Comparison of ENCODE assay signal across 1 cellular context in the genomic region with DNA sequence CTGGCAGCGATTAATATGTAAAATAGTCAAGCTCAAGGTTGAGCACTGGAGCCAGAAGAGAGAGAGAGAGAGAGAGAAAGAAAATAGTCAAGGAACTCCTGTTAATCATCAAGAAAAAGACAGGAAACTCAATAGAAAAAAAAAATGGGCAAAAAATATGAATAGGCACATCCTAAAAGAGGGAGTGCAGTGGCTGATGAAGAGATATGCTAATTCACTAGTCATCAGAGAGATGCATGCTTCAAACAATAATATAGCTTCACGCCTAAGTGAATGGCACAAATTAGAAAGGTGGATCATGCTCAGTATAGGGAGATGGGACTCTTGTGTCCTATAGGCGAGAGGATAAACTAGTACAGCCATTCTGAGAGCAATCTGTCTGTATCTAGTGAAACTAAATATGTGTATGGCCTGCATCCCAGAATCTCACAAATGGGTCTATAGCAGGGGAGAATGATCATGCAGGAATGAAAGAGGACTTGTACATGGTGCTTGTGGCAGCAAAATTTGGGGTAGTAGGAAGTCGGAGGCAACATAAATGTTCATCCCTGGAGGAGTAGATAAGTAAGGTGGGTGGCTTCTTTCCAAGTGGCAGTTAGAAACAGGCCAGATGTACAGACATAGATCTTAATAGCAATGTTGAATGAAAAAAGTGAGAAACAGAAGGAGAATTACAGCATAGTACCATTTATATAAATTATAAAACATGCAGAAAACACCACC.
TF ChIP-seq lines count a peak whose summit lies in the region.

No MANE protein-coding gene starts in this region.

TF ChIP-seq in K562, 482 proteins besides CTCF, POLR2A, EP300 and RAD21 (continued from another document and continues in another):
- TF ChIP-seq, protein P1, sequence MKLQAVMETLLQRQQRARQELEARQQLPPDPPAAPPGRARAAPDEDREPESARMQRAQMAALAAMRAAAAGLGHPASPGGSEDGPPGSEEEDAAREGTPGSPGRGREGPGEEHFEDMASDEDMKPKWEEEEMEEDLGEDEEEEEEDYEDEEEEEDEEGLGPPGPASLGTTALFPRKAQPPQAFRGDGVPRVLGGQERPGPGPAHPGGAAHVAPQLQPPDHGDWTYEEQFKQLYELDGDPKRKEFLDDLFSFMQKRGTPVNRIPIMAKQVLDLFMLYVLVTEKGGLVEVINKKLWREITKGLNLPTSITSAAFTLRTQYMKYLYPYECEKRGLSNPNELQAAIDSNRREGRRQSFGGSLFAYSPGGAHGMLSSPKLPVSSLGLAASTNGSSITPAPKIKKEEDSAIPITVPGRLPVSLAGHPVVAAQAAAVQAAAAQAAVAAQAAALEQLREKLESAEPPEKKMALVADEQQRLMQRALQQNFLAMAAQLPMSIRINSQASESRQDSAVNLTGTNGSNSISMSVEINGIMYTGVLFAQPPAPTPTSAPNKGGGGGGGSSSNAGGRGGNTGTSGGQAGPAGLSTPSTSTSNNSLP (IDR thresholded peaks at IDR 0.05; ENCODE audit: borderline replicate concordance, low read depth, low read length), result 0 out of 2 replicates have a peak, but pooled peaks have one; percentile 77
- TF ChIP-seq ZNF644 (tag; IDR thresholded peaks at IDR 0.05; ENCODE audit: low read depth) (no peak), SMAD3 (CRISPR knock-in tag; conservative IDR thresholded peaks at IDR 0.05) (no peak), CC2D1A (IDR thresholded peaks at IDR 0.05) (no peak; the same call in 1 of the 2 replicates), XRCC5 (IDR thresholded peaks at IDR 0.05; ENCODE audit: low read depth, low read length) (no peak), BMI1 (IDR thresholded peaks at IDR 0.05; ENCODE audit: low read length) (no peak), ZNF668 (CRISPR knock-in tag; IDR thresholded peaks at IDR 0.05) (peak; percentile 52; the same call in 1 of the 2 replicates), ETS2 (tag; IDR thresholded peaks at IDR 0.05; ENCODE audit: borderline replicate concordance, poor library complexity, severe bottlenecking) (no peak), MEF2D (tag; conservative IDR thresholded peaks at IDR 0.05; ENCODE audit: low read depth) (0 out of 2 replicates have a peak, but pooled peaks have one; percentile 22), NCOA2 (IDR thresholded peaks at IDR 0.05; ENCODE audit: partially characterized antibody in 2 of 2) (no peak), GATA2 (CRISPR knock-in tag; IDR thresholded peaks at IDR 0.05) (peak; percentile 75), EGR1 (conservative IDR thresholded peaks at IDR 0.05) (no peak; the same call in 1 of the 2 replicates), HNRNPUL1 (IDR thresholded peaks at IDR 0.05; ENCODE audit: low read length) (no peak), ZNF584 (CRISPR knock-in tag; IDR thresholded peaks at IDR 0.05; ENCODE audit: low read depth) (no peak), KLF13 (tag; IDR thresholded peaks at IDR 0.05; ENCODE audit: borderline replicate concordance, low read depth) (no peak), HDAC1 (IDR thresholded peaks at IDR 0.05) (peak in 1 of 2 experiments; percentile 43; a peak in 1 of 4 replicates), RHOXF2B (CRISPR knock-in tag; conservative IDR thresholded peaks at IDR 0.05) (no peak), KDM5B (IDR thresholded peaks at IDR 0.05; ENCODE audit: insufficient replicate concordance, low read depth, low read length) (no peak), LCOR (CRISPR knock-in tag; IDR thresholded peaks at IDR 0.05) (peak; percentile 84; the same call in 1 of the 2 replicates), CBX3 (IDR thresholded peaks at IDR 0.05; ENCODE audit: borderline replicate concordance in 1 of 2, low read length in 2 of 2) (peak in 1 of 2 experiments; percentile 95; a peak in 2 of 3 replicates), ESRRA (IDR thresholded peaks at IDR 0.05; ENCODE audit: borderline replicate concordance, low read depth) (no peak), SRSF1 (IDR thresholded peaks at IDR 0.05; ENCODE audit: low read depth, low read length) (no peak), BCL6 (CRISPR knock-in tag; IDR thresholded peaks at IDR 0.05) (no peak), STAT5A (IDR thresholded peaks at IDR 0.05; ENCODE audit: borderline replicate concordance, low read length) (peak; percentile 53; the same call in 1 of the 2 replicates), ZNF282 (CRISPR knock-in tag; IDR thresholded peaks at IDR 0.05) (no peak), ZFP30 (CRISPR knock-in tag; IDR thresholded peaks at IDR 0.05; ENCODE audit: borderline replicate concordance) (no peak), E2F3 (CRISPR knock-in tag; IDR thresholded peaks at IDR 0.05) (no peak), POLR2H (tag; IDR thresholded peaks at IDR 0.05; ENCODE audit: low read depth) (no peak), CEBPG (CRISPR knock-in tag; IDR thresholded peaks at IDR 0.05) (no peak), CEBPG (tag; conservative IDR thresholded peaks at IDR 0.05 in 1 of 2, IDR thresholded peaks at IDR 0.05 in 1 of 2) (no peak), ZNF23 (CRISPR knock-in tag; IDR thresholded peaks at IDR 0.05) (no peak), PRMT5 (CRISPR knock-in tag; IDR thresholded peaks at IDR 0.05) (no peak), ESRRB (CRISPR knock-in tag; IDR thresholded peaks at IDR 0.05; ENCODE audit: borderline replicate concordance) (no peak), HNRNPL (IDR thresholded peaks at IDR 0.05; ENCODE audit: low read depth, low read length) (no peak), KHSRP (IDR thresholded peaks at IDR 0.05) (no peak), JUN (IDR thresholded peaks at IDR 0.05; ENCODE audit: borderline replicate concordance, low read depth, low read length) (0 out of 2 replicates have a peak, but pooled peaks have one; percentile 3), JUN (CRISPR knock-in tag; IDR thresholded peaks at IDR 0.05; ENCODE audit: borderline replicate concordance) (no peak), MCM5 (IDR thresholded peaks at IDR 0.05; ENCODE audit: low read depth) (no peak), CHD1 (IDR thresholded peaks at IDR 0.05; ENCODE audit: low read length) (no peak), FOXA1 (IDR thresholded peaks at IDR 0.05; ENCODE audit: borderline replicate concordance) (no peak), NFYB (IDR thresholded peaks at IDR 0.05; ENCODE audit: extremely low read depth, insufficient read length) (no peak), HDAC8 (tag; IDR thresholded peaks at IDR 0.05) (no peak), JUNB (CRISPR knock-in tag; conservative IDR thresholded peaks at IDR 0.05) (no peak), GABPB1 (CRISPR knock-in tag; IDR thresholded peaks at IDR 0.05) (no peak), EWSR1 (IDR thresholded peaks at IDR 0.05; ENCODE audit: borderline replicate concordance, low read depth, partially characterized antibody) (no peak), FOXK1 (CRISPR knock-in tag; IDR thresholded peaks at IDR 0.05; ENCODE audit: borderline replicate concordance) (no peak), MTA1 (IDR thresholded peaks at IDR 0.05; ENCODE audit: borderline replicate concordance) (peak; percentile 13), RBM17 (IDR thresholded peaks at IDR 0.05; ENCODE audit: borderline replicate concordance, low read depth, low read length) (no peak), RBM34 (IDR thresholded peaks at IDR 0.05; ENCODE audit: borderline replicate concordance, insufficient read depth, low read length) (no peak)
- TF ChIP-seq, protein P2, sequence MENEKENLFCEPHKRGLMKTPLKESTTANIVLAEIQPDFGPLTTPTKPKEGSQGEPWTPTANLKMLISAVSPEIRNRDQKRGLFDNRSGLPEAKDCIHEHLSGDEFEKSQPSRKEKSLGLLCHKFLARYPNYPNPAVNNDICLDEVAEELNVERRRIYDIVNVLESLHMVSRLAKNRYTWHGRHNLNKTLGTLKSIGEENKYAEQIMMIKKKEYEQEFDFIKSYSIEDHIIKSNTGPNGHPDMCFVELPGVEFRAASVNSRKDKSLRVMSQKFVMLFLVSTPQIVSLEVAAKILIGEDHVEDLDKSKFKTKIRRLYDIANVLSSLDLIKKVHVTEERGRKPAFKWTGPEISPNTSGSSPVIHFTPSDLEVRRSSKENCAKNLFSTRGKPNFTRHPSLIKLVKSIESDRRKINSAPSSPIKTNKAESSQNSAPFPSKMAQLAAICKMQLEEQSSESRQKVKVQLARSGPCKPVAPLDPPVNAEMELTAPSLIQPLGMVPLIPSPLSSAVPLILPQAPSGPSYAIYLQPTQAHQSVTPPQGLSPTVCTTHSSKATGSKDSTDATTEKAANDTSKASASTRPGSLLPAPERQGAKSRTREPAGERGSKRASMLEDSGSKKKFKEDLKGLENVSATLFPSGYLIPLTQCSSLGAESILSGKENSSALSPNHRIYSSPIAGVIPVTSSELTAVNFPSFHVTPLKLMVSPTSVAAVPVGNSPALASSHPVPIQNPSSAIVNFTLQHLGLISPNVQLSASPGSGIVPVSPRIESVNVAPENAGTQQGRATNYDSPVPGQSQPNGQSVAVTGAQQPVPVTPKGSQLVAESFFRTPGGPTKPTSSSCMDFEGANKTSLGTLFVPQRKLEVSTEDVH (IDR thresholded peaks at IDR 0.05; ENCODE audit: low read depth, partially characterized antibody), result no peak
- TF ChIP-seq, protein P3, sequence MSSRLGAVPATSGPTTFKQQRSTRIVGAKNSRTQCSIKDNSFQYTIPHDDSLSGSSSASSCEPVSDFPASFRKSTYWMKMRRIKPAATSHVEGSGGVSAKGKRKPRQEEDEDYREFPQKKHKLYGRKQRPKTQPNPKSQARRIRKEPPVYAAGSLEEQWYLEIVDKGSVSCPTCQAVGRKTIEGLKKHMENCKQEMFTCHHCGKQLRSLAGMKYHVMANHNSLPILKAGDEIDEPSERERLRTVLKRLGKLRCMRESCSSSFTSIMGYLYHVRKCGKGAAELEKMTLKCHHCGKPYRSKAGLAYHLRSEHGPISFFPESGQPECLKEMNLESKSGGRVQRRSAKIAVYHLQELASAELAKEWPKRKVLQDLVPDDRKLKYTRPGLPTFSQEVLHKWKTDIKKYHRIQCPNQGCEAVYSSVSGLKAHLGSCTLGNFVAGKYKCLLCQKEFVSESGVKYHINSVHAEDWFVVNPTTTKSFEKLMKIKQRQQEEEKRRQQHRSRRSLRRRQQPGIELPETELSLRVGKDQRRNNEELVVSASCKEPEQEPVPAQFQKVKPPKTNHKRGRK (tag; IDR thresholded peaks at IDR 0.05), result peak; percentile 98
- TF ChIP-seq, protein P4, sequence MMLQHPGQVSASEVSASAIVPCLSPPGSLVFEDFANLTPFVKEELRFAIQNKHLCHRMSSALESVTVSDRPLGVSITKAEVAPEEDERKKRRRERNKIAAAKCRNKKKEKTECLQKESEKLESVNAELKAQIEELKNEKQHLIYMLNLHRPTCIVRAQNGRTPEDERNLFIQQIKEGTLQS (IDR thresholded peaks at IDR 0.05), result peak; percentile 15; the same call in 1 of the 2 replicates
- TF ChIP-seq, protein P4 (CRISPR knock-in tag; conservative IDR thresholded peaks at IDR 0.05), result no peak
- TF ChIP-seq, protein P5, sequence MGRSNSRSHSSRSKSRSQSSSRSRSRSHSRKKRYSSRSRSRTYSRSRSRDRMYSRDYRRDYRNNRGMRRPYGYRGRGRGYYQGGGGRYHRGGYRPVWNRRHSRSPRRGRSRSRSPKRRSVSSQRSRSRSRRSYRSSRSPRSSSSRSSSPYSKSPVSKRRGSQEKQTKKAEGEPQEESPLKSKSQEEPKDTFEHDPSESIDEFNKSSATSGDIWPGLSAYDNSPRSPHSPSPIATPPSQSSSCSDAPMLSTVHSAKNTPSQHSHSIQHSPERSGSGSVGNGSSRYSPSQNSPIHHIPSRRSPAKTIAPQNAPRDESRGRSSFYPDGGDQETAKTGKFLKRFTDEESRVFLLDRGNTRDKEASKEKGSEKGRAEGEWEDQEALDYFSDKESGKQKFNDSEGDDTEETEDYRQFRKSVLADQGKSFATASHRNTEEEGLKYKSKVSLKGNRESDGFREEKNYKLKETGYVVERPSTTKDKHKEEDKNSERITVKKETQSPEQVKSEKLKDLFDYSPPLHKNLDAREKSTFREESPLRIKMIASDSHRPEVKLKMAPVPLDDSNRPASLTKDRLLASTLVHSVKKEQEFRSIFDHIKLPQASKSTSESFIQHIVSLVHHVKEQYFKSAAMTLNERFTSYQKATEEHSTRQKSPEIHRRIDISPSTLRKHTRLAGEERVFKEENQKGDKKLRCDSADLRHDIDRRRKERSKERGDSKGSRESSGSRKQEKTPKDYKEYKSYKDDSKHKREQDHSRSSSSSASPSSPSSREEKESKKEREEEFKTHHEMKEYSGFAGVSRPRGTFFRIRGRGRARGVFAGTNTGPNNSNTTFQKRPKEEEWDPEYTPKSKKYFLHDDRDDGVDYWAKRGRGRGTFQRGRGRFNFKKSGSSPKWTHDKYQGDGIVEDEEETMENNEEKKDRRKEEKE (IDR thresholded peaks at IDR 0.05; ENCODE audit: borderline replicate concordance in 1 of 2, control insufficient read depth in 1 of 2, low read depth in 2 of 2, low read length in 1 of 2), result no peak
- TF ChIP-seq, protein P6, sequence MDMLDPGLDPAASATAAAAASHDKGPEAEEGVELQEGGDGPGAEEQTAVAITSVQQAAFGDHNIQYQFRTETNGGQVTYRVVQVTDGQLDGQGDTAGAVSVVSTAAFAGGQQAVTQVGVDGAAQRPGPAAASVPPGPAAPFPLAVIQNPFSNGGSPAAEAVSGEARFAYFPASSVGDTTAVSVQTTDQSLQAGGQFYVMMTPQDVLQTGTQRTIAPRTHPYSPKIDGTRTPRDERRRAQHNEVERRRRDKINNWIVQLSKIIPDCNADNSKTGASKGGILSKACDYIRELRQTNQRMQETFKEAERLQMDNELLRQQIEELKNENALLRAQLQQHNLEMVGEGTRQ (CRISPR knock-in tag; IDR thresholded peaks at IDR 0.05), result no peak
- TF ChIP-seq, protein P7, sequence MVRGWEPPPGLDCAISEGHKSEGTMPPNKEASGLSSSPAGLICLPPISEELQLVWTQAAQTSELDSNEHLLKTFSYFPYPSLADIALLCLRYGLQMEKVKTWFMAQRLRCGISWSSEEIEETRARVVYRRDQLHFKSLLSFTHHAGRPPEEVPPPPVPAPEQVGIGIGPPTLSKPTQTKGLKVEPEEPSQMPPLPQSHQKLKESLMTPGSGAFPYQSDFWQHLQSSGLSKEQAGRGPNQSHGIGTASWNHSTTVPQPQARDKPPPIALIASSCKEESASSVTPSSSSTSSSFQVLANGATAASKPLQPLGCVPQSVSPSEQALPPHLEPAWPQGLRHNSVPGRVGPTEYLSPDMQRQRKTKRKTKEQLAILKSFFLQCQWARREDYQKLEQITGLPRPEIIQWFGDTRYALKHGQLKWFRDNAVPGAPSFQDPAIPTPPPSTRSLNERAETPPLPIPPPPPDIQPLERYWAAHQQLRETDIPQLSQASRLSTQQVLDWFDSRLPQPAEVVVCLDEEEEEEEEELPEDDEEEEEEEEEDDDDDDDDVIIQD (CRISPR knock-in tag; IDR thresholded peaks at IDR 0.05), result no peak
- TF ChIP-seq, protein P8, sequence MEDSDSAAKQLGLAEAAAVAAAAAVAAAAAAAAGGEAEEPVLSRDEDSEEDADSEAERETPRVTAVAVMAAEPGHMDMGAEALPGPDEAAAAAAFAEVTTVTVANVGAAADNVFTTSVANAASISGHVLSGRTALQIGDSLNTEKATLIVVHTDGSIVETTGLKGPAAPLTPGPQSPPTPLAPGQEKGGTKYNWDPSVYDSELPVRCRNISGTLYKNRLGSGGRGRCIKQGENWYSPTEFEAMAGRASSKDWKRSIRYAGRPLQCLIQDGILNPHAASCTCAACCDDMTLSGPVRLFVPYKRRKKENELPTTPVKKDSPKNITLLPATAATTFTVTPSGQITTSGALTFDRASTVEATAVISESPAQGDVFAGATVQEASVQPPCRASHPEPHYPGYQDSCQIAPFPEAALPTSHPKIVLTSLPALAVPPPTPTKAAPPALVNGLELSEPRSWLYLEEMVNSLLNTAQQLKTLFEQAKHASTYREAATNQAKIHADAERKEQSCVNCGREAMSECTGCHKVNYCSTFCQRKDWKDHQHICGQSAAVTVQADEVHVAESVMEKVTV (CRISPR knock-in tag; IDR thresholded peaks at IDR 0.05), result no peak
